ENCODE assay signal across 22 cellular contexts in the genomic region with DNA sequence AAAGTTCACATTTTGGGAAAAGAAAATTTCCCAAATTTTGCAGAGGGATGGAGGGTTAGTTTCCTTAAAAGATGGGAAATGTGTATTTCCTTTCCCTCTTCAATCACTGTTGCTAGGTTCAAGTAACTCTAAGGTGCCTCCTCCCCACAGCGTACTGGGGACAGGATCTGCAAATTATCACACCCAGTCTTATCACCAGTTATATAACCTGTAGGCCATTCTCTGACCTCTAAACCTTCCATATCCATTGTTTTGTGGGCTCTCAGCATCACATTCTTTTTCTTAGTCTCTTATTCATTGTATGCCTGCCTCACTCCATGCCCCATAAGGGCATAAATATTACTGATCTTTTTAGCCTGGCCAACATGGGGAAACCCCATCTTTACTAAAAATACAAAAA.
"Had no signal": no experiment of that assay in that cellular context is flagged by ENCODE, and none has a peak within 500 bp of the region (broad histone marks: within the 10 kb centered on the region; RNA-seq: fewer than 3 reads in every experiment).

No MANE protein-coding gene starts in this region.

- H3K4me3 ChIP-seq: colonic mucosa, esophagus squamous epithelium, gastrocnemius medialis, heart right ventricle, left lung, lower lobe of right lung had no signal

- H3K36me3 ChIP-seq: colonic mucosa, esophagus squamous epithelium, gastrocnemius medialis, heart right ventricle, left lung, lower lobe of right lung had no signal

- H3K27ac ChIP-seq: colonic mucosa, esophagus squamous epithelium, gastrocnemius medialis, heart right ventricle, left lung, lower lobe of right lung had no signal

- H3K27me3 ChIP-seq: colonic mucosa, esophagus squamous epithelium, gastrocnemius medialis, heart right ventricle, left lung had no signal

- H3K4me1 ChIP-seq: colonic mucosa had no signal

- DNase-seq: colonic mucosa; cortex of kidney; effector CD8-positive, alpha-beta T cell; effector memory CD8-positive, alpha-beta T cell; esophagus squamous epithelium; foreskin fibroblast; foreskin melanocyte; gastrocnemius medialis; glutamatergic neuron; head of caudate nucleus; heart right ventricle; hippocampal formation; left cardiac atrium; left lung; left ventricle myocardium superior; lower lobe of right lung; mesenchymal stem cell; midbrain; naive thymus-derived CD4-positive, alpha-beta T cell had no signal

- ATAC-seq: effector memory CD8-positive, alpha-beta T cell; gastrocnemius medialis; heart right ventricle; left cardiac atrium; left lung; left ventricle myocardium superior; lower lobe of right lung; naive thymus-derived CD4-positive, alpha-beta T cell had no signal

- H3K9me3 ChIP-seq: colonic mucosa, esophagus squamous epithelium, gastrocnemius medialis, heart right ventricle, left lung, lower lobe of right lung had no signal

- FAIRE-seq: endothelial cell of umbilical vein, islet of Langerhans, keratinocyte had no signal
